1 cellular context compared by ENCODE assay signal in genomic region chr14:31026395-31027096, GRCh38.
A peak's percentile ranks its signal among the peaks of the same experiment; 100 is the strongest.
TF ChIP-seq lines count a peak whose summit lies in the region.

No MANE protein-coding gene starts in this region.

TF ChIP-seq in HepG2, 621 proteins besides CTCF, POLR2A, EP300 and RAD21 (continued from another document and continues in another):
- TF ChIP-seq RFXANK (CRISPR knock-in tag; IDR thresholded peaks at IDR 0.05) (peak; percentile 22; the same call in 1 of the 2 replicates), ZNF557 (CRISPR knock-in tag; IDR thresholded peaks at IDR 0.05) (peak; percentile 90; the same call in 1 of the 2 replicates), ZSCAN21 (CRISPR knock-in tag; IDR thresholded peaks at IDR 0.05; ENCODE audit: borderline replicate concordance) (no peak), ZNF749 (CRISPR knock-in tag; IDR thresholded peaks at IDR 0.05; ENCODE audit: borderline replicate concordance) (no peak; the same call in 1 of the 2 replicates), SMARCE1 (IDR thresholded peaks at IDR 0.05; ENCODE audit: borderline replicate concordance) (no peak), AKAP8 (CRISPR knock-in tag; IDR thresholded peaks at IDR 0.05) (no peak; the same call in 1 of the 2 replicates), ZNF891 (CRISPR knock-in tag; IDR thresholded peaks at IDR 0.05) (0 out of 2 replicates have a peak, but pooled peaks have one; percentile 53), ZNF576 (CRISPR knock-in tag; IDR thresholded peaks at IDR 0.05) (no peak), FOXA1 (IDR thresholded peaks at IDR 0.05) (no peak), FOXA1 (CRISPR knock-in tag; IDR thresholded peaks at IDR 0.05) (no peak; the same call in none of the 2 replicates), CEBPG (CRISPR knock-in tag; IDR thresholded peaks at IDR 0.05) (no peak; the same call in 1 of the 2 replicates), ZNF709 (CRISPR knock-in tag; IDR thresholded peaks at IDR 0.05) (peak; percentile 88), TBL1XR1 (IDR thresholded peaks at IDR 0.05; ENCODE audit: borderline replicate concordance, low read length, partially characterized antibody) (no peak), MIER3 (CRISPR knock-in tag; IDR thresholded peaks at IDR 0.05; ENCODE audit: borderline replicate concordance) (peak; percentile 79; the same call in 1 of the 2 replicates), POGZ (CRISPR knock-in tag; IDR thresholded peaks at IDR 0.05) (peak; percentile 94), CBX5 (CRISPR knock-in tag; IDR thresholded peaks at IDR 0.05; ENCODE audit: borderline replicate concordance) (no peak), RBFOX2 (IDR thresholded peaks at IDR 0.05; ENCODE audit: low read depth, low read length) (no peak; the same call in 1 of the 2 replicates), ZSCAN29 (CRISPR knock-in tag; conservative IDR thresholded peaks at IDR 0.05) (peak; percentile 69), FIP1L1 (IDR thresholded peaks at IDR 0.05; ENCODE audit: borderline replicate concordance, insufficient read depth, low read depth, low read length) (peak; percentile 95), JUND (CRISPR knock-in tag; IDR thresholded peaks at IDR 0.05) (peak; percentile 58; the same call in 1 of the 2 replicates), SRF (IDR thresholded peaks at IDR 0.05; ENCODE audit: low read depth, low read length) (peak; percentile 88), MED8 (CRISPR knock-in tag; IDR thresholded peaks at IDR 0.05; ENCODE audit: insufficient replicate concordance) (no peak), CHD4 (IDR thresholded peaks at IDR 0.05; ENCODE audit: borderline replicate concordance, low read length) (no peak), ZNF777 (CRISPR knock-in tag; IDR thresholded peaks at IDR 0.05) (peak; percentile 47; the same call in 1 of the 2 replicates), ETS1 (CRISPR knock-in tag; IDR thresholded peaks at IDR 0.05) (no peak), ZNF10 (CRISPR knock-in tag; IDR thresholded peaks at IDR 0.05; ENCODE audit: borderline replicate concordance, low read depth) (no peak), ZNF101 (CRISPR knock-in tag; IDR thresholded peaks at IDR 0.05; ENCODE audit: borderline replicate concordance, low read depth) (no peak; the same call in 1 of the 2 replicates), FOXJ3 (CRISPR knock-in tag; IDR thresholded peaks at IDR 0.05; ENCODE audit: borderline replicate concordance) (peak; percentile 87; the same call in 1 of the 2 replicates), MLX (CRISPR knock-in tag; IDR thresholded peaks at IDR 0.05) (peak; percentile 72), ARNTL (CRISPR knock-in tag; IDR thresholded peaks at IDR 0.05) (0 out of 2 replicates have a peak, but pooled peaks have one; percentile 41), SP2 (CRISPR knock-in tag; IDR thresholded peaks at IDR 0.05) (no peak; the same call in 1 of the 2 replicates), ZBTB49 (CRISPR knock-in tag; IDR thresholded peaks at IDR 0.05; ENCODE audit: borderline replicate concordance) (no peak; the same call in 1 of the 2 replicates), EEA1 (CRISPR knock-in tag; IDR thresholded peaks at IDR 0.05; ENCODE audit: borderline replicate concordance) (peak; percentile 73; the same call in 1 of the 2 replicates), ZNF138 (CRISPR knock-in tag; IDR thresholded peaks at IDR 0.05; ENCODE audit: low read depth) (peak; percentile 61; the same call in 1 of the 2 replicates), HMG20B (CRISPR knock-in tag; conservative IDR thresholded peaks at IDR 0.05) (peak; percentile 45; the same call in 1 of the 2 replicates), ZFYVE20 (CRISPR knock-in tag; IDR thresholded peaks at IDR 0.05; ENCODE audit: borderline replicate concordance, low read depth) (no peak), TBX2 (CRISPR knock-in tag; IDR thresholded peaks at IDR 0.05; ENCODE audit: borderline replicate concordance) (peak; percentile 84), KLF12 (CRISPR knock-in tag; IDR thresholded peaks at IDR 0.05; ENCODE audit: borderline replicate concordance) (peak; percentile 12; the same call in 1 of the 2 replicates), ZNF234 (CRISPR knock-in tag; conservative IDR thresholded peaks at IDR 0.05) (no peak), SNAI1 (CRISPR knock-in tag; IDR thresholded peaks at IDR 0.05; ENCODE audit: borderline replicate concordance) (0 out of 2 replicates have a peak, but pooled peaks have one; percentile 80), HOXA5 (CRISPR knock-in tag; IDR thresholded peaks at IDR 0.05) (peak; percentile 79; the same call in 1 of the 2 replicates), MAFG (CRISPR knock-in tag; IDR thresholded peaks at IDR 0.05) (no peak), ZSCAN20 (CRISPR knock-in tag; IDR thresholded peaks at IDR 0.05; ENCODE audit: borderline replicate concordance) (peak; percentile 61; the same call in 1 of the 2 replicates), ZNF850 (CRISPR knock-in tag; conservative IDR thresholded peaks at IDR 0.05) (0 out of 2 replicates have a peak, but pooled peaks have one; percentile 87), PCBP1 (IDR thresholded peaks at IDR 0.05; ENCODE audit: borderline replicate concordance, low read depth, low read length) (peak; percentile 99), RXRB (CRISPR knock-in tag; IDR thresholded peaks at IDR 0.05; ENCODE audit: borderline replicate concordance) (peak; percentile 83; the same call in 1 of the 2 replicates), MIER2 (CRISPR knock-in tag; IDR thresholded peaks at IDR 0.05) (peak; percentile 72; the same call in 1 of the 2 replicates), ZBTB14 (CRISPR knock-in tag; IDR thresholded peaks at IDR 0.05) (0 out of 2 replicates have a peak, but pooled peaks have one; percentile 1)
- TF ChIP-seq, protein P1, sequence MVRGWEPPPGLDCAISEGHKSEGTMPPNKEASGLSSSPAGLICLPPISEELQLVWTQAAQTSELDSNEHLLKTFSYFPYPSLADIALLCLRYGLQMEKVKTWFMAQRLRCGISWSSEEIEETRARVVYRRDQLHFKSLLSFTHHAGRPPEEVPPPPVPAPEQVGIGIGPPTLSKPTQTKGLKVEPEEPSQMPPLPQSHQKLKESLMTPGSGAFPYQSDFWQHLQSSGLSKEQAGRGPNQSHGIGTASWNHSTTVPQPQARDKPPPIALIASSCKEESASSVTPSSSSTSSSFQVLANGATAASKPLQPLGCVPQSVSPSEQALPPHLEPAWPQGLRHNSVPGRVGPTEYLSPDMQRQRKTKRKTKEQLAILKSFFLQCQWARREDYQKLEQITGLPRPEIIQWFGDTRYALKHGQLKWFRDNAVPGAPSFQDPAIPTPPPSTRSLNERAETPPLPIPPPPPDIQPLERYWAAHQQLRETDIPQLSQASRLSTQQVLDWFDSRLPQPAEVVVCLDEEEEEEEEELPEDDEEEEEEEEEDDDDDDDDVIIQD (CRISPR knock-in tag; IDR thresholded peaks at IDR 0.05; ENCODE audit: low read depth): peak; percentile 89; the same call in 1 of the 2 replicates
- TF ChIP-seq, protein P2, sequence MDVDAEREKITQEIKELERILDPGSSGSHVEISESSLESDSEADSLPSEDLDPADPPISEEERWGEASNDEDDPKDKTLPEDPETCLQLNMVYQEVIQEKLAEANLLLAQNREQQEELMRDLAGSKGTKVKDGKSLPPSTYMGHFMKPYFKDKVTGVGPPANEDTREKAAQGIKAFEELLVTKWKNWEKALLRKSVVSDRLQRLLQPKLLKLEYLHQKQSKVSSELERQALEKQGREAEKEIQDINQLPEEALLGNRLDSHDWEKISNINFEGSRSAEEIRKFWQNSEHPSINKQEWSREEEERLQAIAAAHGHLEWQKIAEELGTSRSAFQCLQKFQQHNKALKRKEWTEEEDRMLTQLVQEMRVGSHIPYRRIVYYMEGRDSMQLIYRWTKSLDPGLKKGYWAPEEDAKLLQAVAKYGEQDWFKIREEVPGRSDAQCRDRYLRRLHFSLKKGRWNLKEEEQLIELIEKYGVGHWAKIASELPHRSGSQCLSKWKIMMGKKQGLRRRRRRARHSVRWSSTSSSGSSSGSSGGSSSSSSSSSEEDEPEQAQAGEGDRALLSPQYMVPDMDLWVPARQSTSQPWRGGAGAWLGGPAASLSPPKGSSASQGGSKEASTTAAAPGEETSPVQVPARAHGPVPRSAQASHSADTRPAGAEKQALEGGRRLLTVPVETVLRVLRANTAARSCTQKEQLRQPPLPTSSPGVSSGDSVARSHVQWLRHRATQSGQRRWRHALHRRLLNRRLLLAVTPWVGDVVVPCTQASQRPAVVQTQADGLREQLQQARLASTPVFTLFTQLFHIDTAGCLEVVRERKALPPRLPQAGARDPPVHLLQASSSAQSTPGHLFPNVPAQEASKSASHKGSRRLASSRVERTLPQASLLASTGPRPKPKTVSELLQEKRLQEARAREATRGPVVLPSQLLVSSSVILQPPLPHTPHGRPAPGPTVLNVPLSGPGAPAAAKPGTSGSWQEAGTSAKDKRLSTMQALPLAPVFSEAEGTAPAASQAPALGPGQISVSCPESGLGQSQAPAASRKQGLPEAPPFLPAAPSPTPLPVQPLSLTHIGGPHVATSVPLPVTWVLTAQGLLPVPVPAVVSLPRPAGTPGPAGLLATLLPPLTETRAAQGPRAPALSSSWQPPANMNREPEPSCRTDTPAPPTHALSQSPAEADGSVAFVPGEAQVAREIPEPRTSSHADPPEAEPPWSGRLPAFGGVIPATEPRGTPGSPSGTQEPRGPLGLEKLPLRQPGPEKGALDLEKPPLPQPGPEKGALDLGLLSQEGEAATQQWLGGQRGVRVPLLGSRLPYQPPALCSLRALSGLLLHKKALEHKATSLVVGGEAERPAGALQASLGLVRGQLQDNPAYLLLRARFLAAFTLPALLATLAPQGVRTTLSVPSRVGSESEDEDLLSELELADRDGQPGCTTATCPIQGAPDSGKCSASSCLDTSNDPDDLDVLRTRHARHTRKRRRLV (CRISPR knock-in tag; IDR thresholded peaks at IDR 0.05): peak; percentile 97
- TF ChIP-seq, protein P3, sequence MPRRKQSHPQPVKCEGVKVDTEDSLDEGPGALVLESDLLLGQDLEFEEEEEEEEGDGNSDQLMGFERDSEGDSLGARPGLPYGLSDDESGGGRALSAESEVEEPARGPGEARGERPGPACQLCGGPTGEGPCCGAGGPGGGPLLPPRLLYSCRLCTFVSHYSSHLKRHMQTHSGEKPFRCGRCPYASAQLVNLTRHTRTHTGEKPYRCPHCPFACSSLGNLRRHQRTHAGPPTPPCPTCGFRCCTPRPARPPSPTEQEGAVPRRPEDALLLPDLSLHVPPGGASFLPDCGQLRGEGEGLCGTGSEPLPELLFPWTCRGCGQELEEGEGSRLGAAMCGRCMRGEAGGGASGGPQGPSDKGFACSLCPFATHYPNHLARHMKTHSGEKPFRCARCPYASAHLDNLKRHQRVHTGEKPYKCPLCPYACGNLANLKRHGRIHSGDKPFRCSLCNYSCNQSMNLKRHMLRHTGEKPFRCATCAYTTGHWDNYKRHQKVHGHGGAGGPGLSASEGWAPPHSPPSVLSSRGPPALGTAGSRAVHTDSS (CRISPR knock-in tag; conservative IDR thresholded peaks at IDR 0.05): no peak; the same call in 1 of the 2 replicates
- TF ChIP-seq, protein P4, sequence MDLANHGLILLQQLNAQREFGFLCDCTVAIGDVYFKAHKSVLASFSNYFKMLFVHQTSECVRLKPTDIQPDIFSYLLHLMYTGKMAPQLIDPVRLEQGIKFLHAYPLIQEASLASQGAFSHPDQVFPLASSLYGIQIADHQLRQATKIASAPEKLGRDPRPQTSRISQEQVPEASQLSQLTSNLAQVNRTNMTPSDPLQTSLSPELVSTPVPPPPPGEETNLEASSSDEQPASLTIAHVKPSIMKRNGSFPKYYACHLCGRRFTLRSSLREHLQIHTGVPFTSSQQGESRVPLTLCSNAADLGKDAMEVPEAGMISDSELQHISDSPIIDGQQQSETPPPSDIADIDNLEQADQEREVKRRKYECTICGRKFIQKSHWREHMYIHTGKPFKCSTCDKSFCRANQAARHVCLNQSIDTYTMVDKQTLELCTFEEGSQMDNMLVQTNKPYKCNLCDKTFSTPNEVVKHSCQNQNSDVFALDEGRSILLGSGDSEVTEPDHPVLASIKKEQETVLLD (CRISPR knock-in tag; IDR thresholded peaks at IDR 0.05; ENCODE audit: low read depth): no peak
